13 cellular contexts compared by ENCODE assay signal in genomic region chr5:14413331-14413750, GRCh38.
DNase-seq lines count a peak whose midpoint lies in the region; ATAC-seq lines count a peak whose summit lies in the region.
"Had no signal": no experiment of that assay in that cellular context is flagged by ENCODE, and none has a peak within 500 bp of the region (broad histone marks: within the 10 kb centered on the region; RNA-seq: fewer than 3 reads in every experiment).

No MANE protein-coding gene starts in this region.

- in situ Hi-C loops in KBM-7 (cut with MboI; ENCODE audit: low pct_unique_long_range_greater_than_20kb, low sequenced_read_pairs): no loop called here

- no peaks in the 10 kb centered on the region for H3K9me3 Mint-ChIP-seq in T-cell
- H3K9me3 Mint-ChIP-seq in central memory CD8-positive, alpha-beta T cell: no peaks in the 10 kb centered on the region

- POLR2A ChIA-PET in T-cell (lab: Charles Lee): interaction anchor here in 1 of 2 donors (0.6 kb wide), 1 partner anchor 457 kb away, joined by 3 read pairs; no protein-coding TSS in a partner anchor

- H3K4me1 Mint-ChIP-seq in T-cell: peaks cover 41 to 54% (median 47%) of the 10 kb centered on the region in 3 donors
- H3K4me1 Mint-ChIP-seq in central memory CD8-positive, alpha-beta T cell: peaks cover 37% of the 10 kb centered on the region

- DNase-seq in T-cell (peak in 33 of 34 experiments; percentile 22 to 83 (median 57)), NCI-H2196 (lab: John Stamatoyannopoulos, UW; ENCODE audit: unreplicated experiment) (no peak), KBM-7 (no peak), NCI-H2029 (lab: John Stamatoyannopoulos, UW) (no peak), Right ventricle myocardium inferior (ENCODE audit: missing footprints) (no peak)
- DNase-seq in activated CD8-positive, alpha-beta memory T cell treated with anti-CD3 and anti-CD28 coated beads, Interleukin-2, amount 50 U/mL, for 4 hours: peak; percentile 53
- no peak for DNase-seq in central memory CD8-positive, alpha-beta T cell (ENCODE audit: low spot score in 2 of 2)
- DNase-seq in stimulated activated CD8-positive, alpha-beta memory T cell treated with anti-CD3 and anti-CD28 coated beads, Interleukin-12 subunit alpha, Interleukin-12 subunit beta, amount 100 ng/mL, for 1 hour (ENCODE audit: low read depth): peak; percentile 24
- DNase-seq: adrenal gland, DMS53, hippocampal formation, mammary epithelial cell, NCI-H1436 had no signal

- H3K4me3 Mint-ChIP-seq in T-cell: peak overlapping the region; percentile 61 to 63 (median 63)
- peak overlapping the region; percentile 73 for H3K4me3 Mint-ChIP-seq in central memory CD8-positive, alpha-beta T cell

- intact Hi-C loops in Right ventricle myocardium inferior (cut with DNase I): no loop called here

- H3K27me3 Mint-ChIP-seq in T-cell: no peaks in the 10 kb centered on the region
- H3K27me3 Mint-ChIP-seq in central memory CD8-positive, alpha-beta T cell: no peaks in the 10 kb centered on the region

- CTCF ChIA-PET in T-cell (lab: Charles Lee): interaction anchor here in 1 of 2 donors (0.7 to 1.5 kb wide), 4 partner anchors 9 to 235 kb away, joined by 3 to 6 read pairs (median 3); no protein-coding TSS in a partner anchor

- ATAC-seq in T-cell (replicated peaks in 1 of 4): peak; percentile 78 to 89 (median 82)
- peak; percentile 57 for ATAC-seq in central memory CD8-positive, alpha-beta T cell (replicated peaks; ENCODE audit: extremely low read depth, poor library complexity, severe bottlenecking)
- no peak for ATAC-seq in Right ventricle myocardium inferior

- peak overlapping the region; percentile 93 to 97 for H3K27ac Mint-ChIP-seq in T-cell
- H3K27ac Mint-ChIP-seq in central memory CD8-positive, alpha-beta T cell (ENCODE audit: low read depth): peak overlapping the region; percentile 68

- no peaks in the 10 kb centered on the region for H3K36me3 Mint-ChIP-seq in T-cell
- H3K36me3 Mint-ChIP-seq in central memory CD8-positive, alpha-beta T cell (ENCODE audit: insufficient read depth): peaks cover 18% of the 10 kb centered on the region

Comparison
In these comparisons a context has a peak if more than half of its experiments do, and no peak if none do; other contexts are left out.
1. DNase-seq: peak in T-cell (33 of 34), activated CD8-positive, alpha-beta memory T cell treated with anti-CD3 and anti-CD28 coated beads, Interleukin-2, amount 50 U/mL, for 4 hours (single experiment) and stimulated activated CD8-positive, alpha-beta memory T cell treated with anti-CD3 and anti-CD28 coated beads, Interleukin-12 subunit alpha, Interleukin-12 subunit beta, amount 100 ng/mL, for 1 hour (single experiment); none in central memory CD8-positive, alpha-beta T cell (0 of 2), NCI-H2196 (single experiment), KBM-7 (single experiment), NCI-H2029 (single experiment) and Right ventricle myocardium inferior (single experiment).